ENCODE assay signal across 1 cellular context in genomic region chr22:45548991-45549736, GRCh38.
TF ChIP-seq lines count a peak whose summit lies in the region.

No MANE protein-coding gene starts in this region.

TF ChIP-seq in HCT116, 20 proteins besides CTCF, POLR2A, EP300 and RAD21 (continued from another document):
- no peak for TF ChIP-seq REST (IDR thresholded peaks at IDR 0.05; ENCODE audit: low read depth)
